Comparison of ENCODE assay signal across 13 cellular contexts in genomic region chr5:67623078-67623477, GRCh38.
DNase-seq lines count a peak whose midpoint lies in the region; ATAC-seq and TF ChIP-seq lines count a peak whose summit lies in the region.
"Had no signal": no experiment of that assay in that cellular context is flagged by ENCODE, and none has a peak within 500 bp of the region (broad histone marks: within the 10 kb centered on the region; RNA-seq: fewer than 3 reads in every experiment).

No MANE protein-coding gene starts in this region.

- TF ChIP-seq POLR2A in testis (IDR thresholded peaks at IDR 0.05): no peak

- H3K27ac ChIP-seq in testis: no peak overlapping the region

- no peak for TF ChIP-seq CTCF in testis (IDR thresholded peaks at IDR 0.05)

- H3K4me1 ChIP-seq in testis: peaks cover 11% of the 10 kb centered on the region

- no peak overlapping the region for H3K4me3 ChIP-seq in testis

- no peaks in the 10 kb centered on the region for H3K27me3 ChIP-seq in testis
- H3K27me3 ChIP-seq: BE2C had no signal

- H3K9me3 ChIP-seq in testis: no peaks in the 10 kb centered on the region
- H3K9me3 ChIP-seq: BE2C had no signal

- H3K36me3 ChIP-seq in testis (ENCODE audit: low read depth, missing control alignments): no peaks in the 10 kb centered on the region
- H3K36me3 ChIP-seq: BE2C had no signal

- WGBS in testis, 2 donors: 59 to 64% methylated on average over 1 of the region's 1 CpG

- intact Hi-C loops in Right ventricle myocardium inferior (cut with DNase I) (no loop called here), cardiac septum (cut with DNase I) (no loop called here), left ventricle myocardium superior (cut with micrococcal nuclease) (no loop called here), testis (cut with DNase I; ENCODE audit: low total_unique reads) (no loop called here)

- no peak for DNase-seq in Right ventricle myocardium inferior (ENCODE audit: missing footprints)
- DNase-seq in cardiac septum (ENCODE audit: low spot score): no peak
- peak; percentile 11 for DNase-seq in NCI-H1436 treated with DMSO at 0.1 percent for 48 hours (lab: John Stamatoyannopoulos, UW)
- DNase-seq in left ventricle myocardium superior: no peak
- DNase-seq in testis: peak; percentile 20
- DNase-seq in cortex of kidney (lab: John Stamatoyannopoulos, UW): no peak
- no peak for DNase-seq in MV-4-11 (lab: John Stamatoyannopoulos, UW)
- DNase-seq: BE2C; C1 segment of cervical spinal cord; CD4-positive, CD25-positive, alpha-beta regulatory T cell; CD8-positive, alpha-beta memory T cell; COR-L47; H9 had no signal

- ATAC-seq in Right ventricle myocardium inferior (peak; percentile 69), left ventricle myocardium superior (peak; percentile 74)

Comparison
In these comparisons a context has a peak if more than half of its experiments do, and no peak if none do; other contexts are left out.
1. DNase-seq: peak in NCI-H1436 treated with DMSO at 0.1 percent for 48 hours (single experiment) and testis (single experiment); none in Right ventricle myocardium inferior (single experiment), cardiac septum (single experiment), left ventricle myocardium superior (single experiment), cortex of kidney (single experiment) and MV-4-11 (single experiment).